In the genomic region with DNA sequence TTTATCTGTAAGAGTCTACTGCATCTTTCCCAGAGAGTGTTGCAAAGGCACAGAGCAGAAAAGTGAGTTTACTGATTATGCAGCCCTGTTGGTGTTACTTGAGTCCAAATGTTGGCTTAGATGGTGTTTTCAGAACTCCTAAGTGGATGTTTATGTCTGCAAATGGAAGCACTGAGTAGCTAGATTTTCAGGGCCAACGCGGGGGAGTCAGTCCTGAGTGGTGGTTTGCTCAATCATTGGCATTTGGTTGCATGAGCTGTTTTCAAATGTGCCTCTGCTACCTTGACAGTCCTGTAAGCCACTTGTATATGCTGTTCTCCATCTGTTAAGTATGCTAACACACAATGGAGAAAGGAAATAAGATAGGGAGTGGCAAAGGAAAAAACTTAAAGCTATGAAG, we compare ENCODE assay signal across 14 cellular contexts. TPM values are rescaled to one million over a fixed set of nuclear protein-coding genes. Genes with fewer than 3 reads are reported as not detected.
A peak's percentile ranks its signal among the peaks of the same experiment; 100 is the strongest.
DNase-seq lines count a peak whose midpoint lies in the region; ATAC-seq and TF ChIP-seq lines count a peak whose summit lies in the region.
"Had no signal": no experiment of that assay in that cellular context is flagged by ENCODE, and none has a peak within 500 bp of the region (broad histone marks: within the 10 kb centered on the region; RNA-seq: fewer than 3 reads in every experiment).

No MANE protein-coding gene starts in this region.

- peak overlapping the region; percentile 58 for H3K27ac ChIP-seq in left ventricle myocardium inferior (replicated peaks)
- H3K27ac ChIP-seq: BLaER1 treated with 17β-estradiol and CSF1 and Interleukin-3, amounts not matched to agents 10 nM and 100 nM; HL-60 had no signal

- peaks cover 18% of the 10 kb centered on the region for H3K4me1 ChIP-seq in left ventricle myocardium inferior

- no peak for DNase-seq in left ventricle myocardium inferior
- DNase-seq in left ventricle myocardium superior: no peak
- DNase-seq in RPMI7951 (ENCODE audit: low read depth): peak; percentile 6
- DNase-seq in fibroblast of pulmonary artery (ENCODE audit: low read depth): peak; percentile 37
- no peak for DNase-seq in activated T-cell treated with anti-CD3 and anti-CD28 coated beads for 4 hours
- DNase-seq in NCI-H524 treated with DMSO at 0.1 percent for 48 hours (lab: John Stamatoyannopoulos, UW): no peak
- DNase-seq: 8988T; Calu3; CD8-positive, alpha-beta T cell; H9 had no signal

- ATAC-seq in left ventricle myocardium superior (no peak), HG03520 (IDR thresholded peaks at IDR 0.05; ENCODE audit: unreplicated experiment) (no peak), HG03039 (IDR thresholded peaks at IDR 0.05; ENCODE audit: unreplicated experiment) (no peak)
- ATAC-seq: CD8-positive, alpha-beta T cell had no signal

- TF ChIP-seq CTCF in left ventricle myocardium inferior (IDR thresholded peaks at IDR 0.05; ENCODE audit: borderline replicate concordance): no peak
- TF ChIP-seq CTCF in fibroblast of pulmonary artery (IDR thresholded peaks at IDR 0.05; ENCODE audit: low read length, missing control alignments): no peak

- no peaks in the 10 kb centered on the region for H3K36me3 ChIP-seq in left ventricle myocardium inferior
- H3K36me3 ChIP-seq: BLaER1 treated with 17β-estradiol and CSF1 and Interleukin-3, amounts not matched to agents 10 nM and 100 nM had no signal

- no peaks in the 10 kb centered on the region for H3K9me3 ChIP-seq in left ventricle myocardium inferior (replicated peaks)
- H3K9me3 ChIP-seq: BLaER1 treated with 17β-estradiol and CSF1 and Interleukin-3, amounts not matched to agents 10 nM and 100 nM had no signal

- H3K4me3 ChIP-seq in left ventricle myocardium inferior: no peak overlapping the region
- H3K4me3 ChIP-seq in fibroblast of pulmonary artery (replicated peaks; ENCODE audit: low read depth, low read length): no peak overlapping the region
- H3K4me3 ChIP-seq: BLaER1 treated with 17β-estradiol and CSF1 and Interleukin-3, amounts not matched to agents 10 nM and 100 nM had no signal

- intact Hi-C loops in left ventricle myocardium inferior (cut with micrococcal nuclease): no loop called here
- intact Hi-C loops in left ventricle myocardium superior (cut with micrococcal nuclease): no loop called here

- no peaks in the 10 kb centered on the region for H3K27me3 ChIP-seq in left ventricle myocardium inferior (ENCODE audit: low read depth)
- H3K27me3 ChIP-seq: BLaER1 treated with 17β-estradiol and CSF1 and Interleukin-3, amounts not matched to agents 10 nM and 100 nM had no signal

RNA-seq across cellular contexts. Expression of gene MAMLD1, which starts 45.4 kb away (rescaled TPM):
- total RNA-seq in left ventricle myocardium inferior (1.8 TPM), left ventricle myocardium superior (2.3 TPM)
- total RNA-seq in RPMI7951 (2014; rRNA removed; shearing (Covaris generic)): 3.4 and 5.2 TPM in 2 replicates

Comparison
In these comparisons a context has a peak if more than half of its experiments do, and no peak if none do; other contexts are left out.
1. DNase-seq: peak in RPMI7951 (single experiment) and fibroblast of pulmonary artery (single experiment); none in left ventricle myocardium inferior (single experiment), left ventricle myocardium superior (single experiment), activated T-cell treated with anti-CD3 and anti-CD28 coated beads for 4 hours (single experiment) and NCI-H524 treated with DMSO at 0.1 percent for 48 hours (single experiment).